In genomic region chrX:130121505-130121800, GRCh38 we compare ENCODE assay signal across 9 cellular contexts. TPM values are rescaled to one million over a fixed set of nuclear protein-coding genes. Genes with fewer than 3 reads are reported as not detected.
DNase-seq lines count a peak whose midpoint lies in the region; ATAC-seq and TF ChIP-seq lines count a peak whose summit lies in the region.
"Had no signal": no experiment of that assay in that cellular context is flagged by ENCODE, and none has a peak within 500 bp of the region (broad histone marks: within the 10 kb centered on the region; RNA-seq: fewer than 3 reads in every experiment).

No MANE protein-coding gene starts in this region.

- CTCF ChIA-PET in CD4-positive, alpha-beta memory T cell (lab: Charles Lee; ENCODE audit: partially characterized antibody): interaction anchor here (0.6 to 10.4 kb wide), 13 partner anchors 10 to 70 kb away, joined by 3 to 163 read pairs (median 6); partner anchors contain the start of genes ELF4 and RAB33A

- WGBS in psoas muscle, 3 donors: 33 to 53% (median 49%) methylated on average over 8 to 13 of the region's 13 CpGs

- H3K36me3 Mint-ChIP-seq in CD4-positive, alpha-beta memory T cell: peaks cover 4 to 5% of the 10 kb centered on the region in 2 donors

- no peak for DNase-seq in CD4-positive, alpha-beta memory T cell
- DNase-seq in colonic mucosa (no peak), psoas muscle (no peak), middle frontal gyrus (ENCODE audit: extremely low spot score, low spot score) (no peak), NCI-H82 treated with DMSO at 0.1 percent for 48 hours (lab: John Stamatoyannopoulos, UW; ENCODE audit: unreplicated experiment) (no peak), left colon (no peak)
- DNase-seq: SHP77 had no signal

- H3K9me3 ChIP-seq in CD4-positive, alpha-beta memory T cell (ENCODE audit: control insufficient read depth in 1 of 2, low read length in 2 of 2): no peaks in the 10 kb centered on the region
- no peaks in the 10 kb centered on the region for H3K9me3 ChIP-seq in HUES6 (ENCODE audit: control insufficient read depth, insufficient read depth, low read depth, low read length)
- H3K9me3 ChIP-seq in colonic mucosa: no peaks in the 10 kb centered on the region
- no peaks in the 10 kb centered on the region for H3K9me3 ChIP-seq in psoas muscle

- peak overlapping the region in 5 of 7 donors; percentile 41 to 63 (median 57) for H3K27ac Mint-ChIP-seq in CD4-positive, alpha-beta memory T cell

- ATAC-seq in psoas muscle (no peak), HG02588 (IDR thresholded peaks at IDR 0.05; ENCODE audit: unreplicated experiment) (no peak), left colon (no peak)

- no peak for TF ChIP-seq CTCF in colonic mucosa (IDR thresholded peaks at IDR 0.05)
- no peak for TF ChIP-seq CTCF in psoas muscle (IDR thresholded peaks at IDR 0.05)

- H3K36me3 ChIP-seq in CD4-positive, alpha-beta memory T cell (ENCODE audit: insufficient read depth, low read length): no peaks in the 10 kb centered on the region
- H3K36me3 ChIP-seq in HUES6 (ENCODE audit: control insufficient read depth, insufficient read depth, low read length): peaks cover 7% of the 10 kb centered on the region
- H3K36me3 ChIP-seq in colonic mucosa: no peaks in the 10 kb centered on the region
- peaks cover 0 to under 1% of the 10 kb centered on the region in 2 donors for H3K36me3 ChIP-seq in psoas muscle (ENCODE audit: insufficient read depth in 1 of 2, low read depth in 1 of 2)

- intact Hi-C loops in CD4-positive, alpha-beta memory T cell (cut with micrococcal nuclease): loop anchor here (1.0 kb wide), 1 partner anchor 71 kb away; no protein-coding TSS in a partner anchor
- intact Hi-C loops in colonic mucosa (cut with DNase I) (no loop called here), psoas muscle (cut with DNase I) (loop anchor here in 1 of 2 donors (2.0 kb wide), 1 partner anchor 37 kb away; no protein-coding TSS in a partner anchor), left colon (cut with DNase I, micrococcal nuclease) (no loop called here)

- no peaks in the 10 kb centered on the region for H3K27me3 Mint-ChIP-seq in CD4-positive, alpha-beta memory T cell

- peaks cover 21% of the 10 kb centered on the region for H3K4me1 ChIP-seq in CD4-positive, alpha-beta memory T cell (ENCODE audit: insufficient read depth, low read length)
- peaks cover 24% of the 10 kb centered on the region; the same call in 1 of the 2 replicates for H3K4me1 ChIP-seq in HUES6 (ENCODE audit: control insufficient read depth, insufficient read depth, low read length)
- H3K4me1 ChIP-seq in colonic mucosa: no peaks in the 10 kb centered on the region
- H3K4me1 ChIP-seq in psoas muscle: no peaks in the 10 kb centered on the region

- H3K27ac ChIP-seq in CD4-positive, alpha-beta memory T cell (ENCODE audit: low read depth, low read length): no peak overlapping the region
- H3K27ac ChIP-seq in HUES6 (ENCODE audit: low read depth, low read length) (no peak overlapping the region), colonic mucosa (peak overlapping the region; percentile 50), psoas muscle (no peak overlapping the region)

- peaks cover 8 to 27% (median 19%) of the 10 kb centered on the region in 4 donors for H3K4me1 Mint-ChIP-seq in CD4-positive, alpha-beta memory T cell

- H3K9me3 Mint-ChIP-seq in CD4-positive, alpha-beta memory T cell: no peaks in the 10 kb centered on the region

- H3K27me3 ChIP-seq in CD4-positive, alpha-beta memory T cell (ENCODE audit: insufficient read depth, low read length): no peaks in the 10 kb centered on the region
- peaks cover 36% of the 10 kb centered on the region for H3K27me3 ChIP-seq in HUES6 (ENCODE audit: control insufficient read depth, insufficient read depth, low read length)
- no peaks in the 10 kb centered on the region for H3K27me3 ChIP-seq in colonic mucosa
- H3K27me3 ChIP-seq in psoas muscle (ENCODE audit: insufficient read depth in 3 of 3, low read length in 2 of 3): no peaks in the 10 kb centered on the region

- H3K4me3 Mint-ChIP-seq in CD4-positive, alpha-beta memory T cell: peak overlapping the region in 5 of 8 donors; percentile 43 to 80 (median 71)

- H3K4me3 ChIP-seq in CD4-positive, alpha-beta memory T cell (ENCODE audit: low read length in 2 of 2): peak overlapping the region in 1 of 2 donors; percentile 38
- H3K4me3 ChIP-seq in HUES6 (ENCODE audit: low read depth, low read length) (peak overlapping the region; percentile 63), colonic mucosa (no peak overlapping the region), psoas muscle (peak overlapping the region; percentile 62)

- no peak overlapping the region for H3K9ac ChIP-seq in HUES6 (ENCODE audit: low read length)
- H3K9ac ChIP-seq in colonic mucosa (ENCODE audit: low read depth in 2 of 2, low read length in 2 of 2): no peak overlapping the region

- POLR2A ChIA-PET in CD4-positive, alpha-beta memory T cell (lab: Charles Lee; ENCODE audit: partially characterized antibody): interaction anchor here (0.8 to 5.2 kb wide), 8 partner anchors 26 to 45 kb away, joined by 3 to 66 read pairs (median 7); no protein-coding TSS in a partner anchor

RNA-seq across cellular contexts. Expression of gene ELF4, which starts 11.2 kb away (rescaled TPM):
- total RNA-seq in CD4-positive, alpha-beta memory T cell: 10 to 100 TPM; 29.8 to 31.3 TPM
- 10 to 100 TPM in 1 of 2 donors, 1 to 10 TPM in 1; 7.4 to 18.6 TPM for polyA plus RNA-seq in CD4-positive, alpha-beta memory T cell
- total RNA-seq in colonic mucosa (10 to 100 TPM; 30.6 to 42.4 TPM), psoas muscle (1 to 10 TPM; 1.5 to 2.9 (median 2.2) TPM), left colon (10 to 100 TPM; 39.8 to 61.9 TPM)
- polyA plus RNA-seq in psoas muscle: 1 to 10 TPM in 1 of 3 donors, under 1 TPM in 2; 0.55 to 1.2 (median 0.76) TPM

RNA-seq across cellular contexts. Expression of gene AIFM1, which starts 44.2 kb away (rescaled TPM):
- total RNA-seq in CD4-positive, alpha-beta memory T cell: 10 to 100 TPM; 20.0 to 23.6 TPM
- 10 to 100 TPM; 32.2 to 39.4 TPM for polyA plus RNA-seq in CD4-positive, alpha-beta memory T cell
- total RNA-seq in colonic mucosa (10 to 100 TPM; 85.2 to 89.0 TPM), psoas muscle (10 to 100 TPM; 48.6 to 59.9 (median 53.1) TPM), left colon (10 to 100 TPM; 67.0 to 76.9 TPM)
- 10 to 100 TPM; 53.8 to 61.6 (median 59.5) TPM for polyA plus RNA-seq in psoas muscle

RNA-seq across cellular contexts. Expression of gene RAB33A, which starts 50.3 kb away (rescaled TPM):
- total RNA-seq in CD4-positive, alpha-beta memory T cell: 10 to 100 TPM in 1 of 2 experiments, 1 to 10 TPM in 1; 9.7 to 10.1 TPM
- polyA plus RNA-seq in CD4-positive, alpha-beta memory T cell: 1 to 10 TPM; 5.6 to 10.0 TPM
- total RNA-seq in colonic mucosa (under 1 TPM in 1 of 2 donors, not detected in 1; 0.50 TPM), psoas muscle (under 1 TPM in 2 of 4 donors, not detected in 2; 0.21 to 0.30 TPM), left colon (under 1 TPM in 1 of 2 donors, not detected in 1; 0.34 TPM)
- polyA plus RNA-seq in psoas muscle: under 1 TPM; 0.03 to 0.16 (median 0.13) TPM

Comparison
In these comparisons a context has a peak if more than half of its experiments do, and no peak if none do; other contexts are left out.
1. RNA of gene ELF4, which starts 11.2 kb away (total RNA-seq): 39.8 to 61.9 TPM in left colon, 30.6 to 42.4 TPM in colonic mucosa and 29.8 to 31.3 TPM in CD4-positive, alpha-beta memory T cell; 1.5 to 2.9 TPM in psoas muscle; every median in the first group is over 4 times any median in the second.
2. RNA of gene RAB33A, which starts 50.3 kb away (total RNA-seq): 9.7 to 10.1 TPM in CD4-positive, alpha-beta memory T cell; 0.50 TPM in colonic mucosa, 0.34 TPM in left colon and 0.21 to 0.30 TPM in psoas muscle; every median in the first group is over 4 times any median in the second.